15 cellular contexts compared by ENCODE assay signal in genomic region chr1:48667782-48668181, GRCh38.
DNase-seq lines count a peak whose midpoint lies in the region; ATAC-seq and TF ChIP-seq lines count a peak whose summit lies in the region.
"Had no signal": no experiment of that assay in that cellular context is flagged by ENCODE, and none has a peak within 500 bp of the region (broad histone marks: within the 10 kb centered on the region; RNA-seq: fewer than 3 reads in every experiment).

No MANE protein-coding gene starts in this region.

- H4K20me1 ChIP-seq in BLaER1 treated with 17β-estradiol and CSF1 and Interleukin-3, amounts not matched to agents 10 nM and 100 nM: no peaks in the 10 kb centered on the region
- no peaks in the 10 kb centered on the region for H4K20me1 ChIP-seq in H9 (ENCODE audit: control insufficient read depth, insufficient read depth, insufficient read length)

- in situ Hi-C loops in brain microvascular endothelial cell (cut with HindIII; ENCODE audit: low pct_ligation_motif_present, low sequenced_read_pairs): no loop called here

- H3K27ac ChIP-seq in BLaER1 treated with 17β-estradiol and CSF1 and Interleukin-3, amounts not matched to agents 10 nM and 100 nM: no peak overlapping the region
- H3K27ac ChIP-seq in H9 (ENCODE audit: insufficient read length, low read depth, low read length) (no peak overlapping the region), angular gyrus (ENCODE audit: low read depth, low read length) (peak overlapping the region; percentile 64), brain microvascular endothelial cell (no peak overlapping the region)

- no peaks in the 10 kb centered on the region for H3K79me1 ChIP-seq in H9 (ENCODE audit: insufficient read depth, low read depth, low read length, poor library complexity, severe bottlenecking)

- no CpG with 5 or more reads among the region's 1 CpG for WGBS in H9 (ENCODE audit: extremely low coverage, insufficient read length, low lambda C conversion rate)

- H3K23me2 ChIP-seq in H9 (ENCODE audit: insufficient read length, low read depth, low read length, poor library complexity, severe bottlenecking): no peaks in the 10 kb centered on the region

- H3K4me1 Mint-ChIP-seq in H9: peaks cover 21 to 28% of the 10 kb centered on the region in 2 experiments
- H3K4me1 Mint-ChIP-seq: CD8-positive, alpha-beta memory T cell had no signal

- TF ChIP-seq CTCF in H9 (conservative IDR thresholded peaks at IDR 0.05) (no peak), brain microvascular endothelial cell (IDR thresholded peaks at IDR 0.05; ENCODE audit: low read depth, low read length, missing control alignments) (no peak)

- no peak overlapping the region for H3K14ac ChIP-seq in H9 (ENCODE audit: insufficient read depth, low read length)

- peak overlapping the region in 1 of 2 experiments; percentile 2; a peak in 1 of 5 replicates for H3K4me3 Mint-ChIP-seq in H9
- H3K4me3 Mint-ChIP-seq: CD14-positive monocyte; CD4-positive, alpha-beta T cell; CD8-positive, alpha-beta memory T cell had no signal

- H3T11ph ChIP-seq in H9 (ENCODE audit: low read length): no peak overlapping the region

- no peak for DNase-seq in H9
- DNase-seq in brain microvascular endothelial cell: no peak
- DNase-seq in stimulated activated CD4-positive, alpha-beta T cell treated with anti-CD3 and anti-CD28 coated beads, Interleukin-12 subunit alpha, Interleukin-12 subunit beta, amount 100 ng/mL, for 4 hours: no peak
- DNase-seq: CD4-positive, alpha-beta T cell; CD8-positive, alpha-beta memory T cell; DMS53; DMS79 treated with DMSO at 0.1 percent for 48 hours; GF-D8; GOT3; H7 had no signal

- H2BK12ac ChIP-seq in H9 (ENCODE audit: insufficient read length, low read depth, low read length): no peak overlapping the region

- H4K5ac ChIP-seq in H9 (ENCODE audit: insufficient read length, low read depth, low read length): no peak overlapping the region

- H2BK5ac ChIP-seq in H9 (ENCODE audit: insufficient read length, low read length): no peak overlapping the region

- no peaks in the 10 kb centered on the region; the same call in none of the 2 replicates for H3K27me3 Mint-ChIP-seq in H9 (ENCODE audit: low read depth)

- peak overlapping the region; percentile 70 for H3K18ac ChIP-seq in H9 (ENCODE audit: insufficient read length, low read depth, low read length)

- H3K56ac ChIP-seq in H9 (ENCODE audit: insufficient read length, low read depth, low read length): no peak overlapping the region

- H3K27me3 ChIP-seq in BLaER1 treated with 17β-estradiol and CSF1 and Interleukin-3, amounts not matched to agents 10 nM and 100 nM: no peaks in the 10 kb centered on the region
- H3K27me3 ChIP-seq in H9 (ENCODE audit: insufficient read depth, low read length) (no peaks in the 10 kb centered on the region), brain microvascular endothelial cell (replicated peaks) (no peaks in the 10 kb centered on the region)

- no peak overlapping the region for H4K8ac ChIP-seq in H9 (replicated peaks; ENCODE audit: insufficient read length, low read depth, low read length)

- no peaks in the 10 kb centered on the region for H3K79me2 ChIP-seq in H9 (ENCODE audit: insufficient read depth, low read length)

- H2AFZ ChIP-seq in H9 (ENCODE audit: low read length): no peak overlapping the region

- no peak overlapping the region for H3K4me3 ChIP-seq in BLaER1 treated with 17β-estradiol and CSF1 and Interleukin-3, amounts not matched to agents 10 nM and 100 nM
- H3K4me3 ChIP-seq in brain microvascular endothelial cell (ENCODE audit: low read depth, low read length): no peak overlapping the region

- H3K23ac ChIP-seq in H9 (ENCODE audit: insufficient read length, low read depth, low read length): no peak overlapping the region

- no peak overlapping the region for H4K91ac ChIP-seq in H9 (ENCODE audit: insufficient read length, low read depth, low read length)

- H3K4ac ChIP-seq in H9 (ENCODE audit: low read depth, low read length): no peak overlapping the region

- H3K9me3 ChIP-seq in BLaER1 treated with 17β-estradiol and CSF1 and Interleukin-3, amounts not matched to agents 10 nM and 100 nM (replicated peaks in 1 of 11): no peaks in the 10 kb centered on the region; a peak in 1 of 22 replicates
- no peaks in the 10 kb centered on the region for H3K9me3 ChIP-seq in H9 (ENCODE audit: control insufficient read depth, low read depth, low read length)

- peaks cover 23 to 42% (median 29%) of the 10 kb centered on the region in 10 experiments for H3K4me1 ChIP-seq in BLaER1 treated with 17β-estradiol and CSF1 and Interleukin-3, amounts not matched to agents 10 nM and 100 nM
- H3K4me1 ChIP-seq in H9 (ENCODE audit: insufficient read depth, low read length): peaks cover 6% of the 10 kb centered on the region; the same call in 1 of the 2 replicates

- H3K36me3 Mint-ChIP-seq in H9 (ENCODE audit: insufficient read depth in 1 of 3, low read depth in 3 of 3): peaks cover 0 to 3% (median 2%) of the 10 kb centered on the region in 3 experiments; a peak in 1 of 7 replicates
- H3K36me3 Mint-ChIP-seq: CD14-positive monocyte; CD8-positive, alpha-beta memory T cell had no signal

- no peak overlapping the region for H2BK20ac ChIP-seq in H9 (ENCODE audit: low read depth, low read length, poor library complexity, severe bottlenecking)

- peak overlapping the region in 8 of 11 experiments; percentile 17 to 40 (median 30); a peak in 9 of 22 replicates for H3K4me2 ChIP-seq in BLaER1 treated with 17β-estradiol and CSF1 and Interleukin-3, amounts not matched to agents 10 nM and 100 nM
- H3K4me2 ChIP-seq in H9 (ENCODE audit: insufficient read depth, insufficient read length, low read length): no peak overlapping the region

- H2BK120ac ChIP-seq in H9 (ENCODE audit: low read depth, low read length, poor library complexity, severe bottlenecking): no peak overlapping the region

- H3K9ac ChIP-seq in BLaER1 treated with 17β-estradiol and CSF1 and Interleukin-3, amounts not matched to agents 10 nM and 100 nM: no peak overlapping the region
- no peak overlapping the region for H3K9ac ChIP-seq in H9 (ENCODE audit: extremely low read depth, insufficient read length, low read length)

- no peak overlapping the region for H2AK5ac ChIP-seq in H9 (ENCODE audit: insufficient read length, low read length)

- no peak for ATAC-seq in HG03159 (IDR thresholded peaks at IDR 0.05; ENCODE audit: unreplicated experiment)
- ATAC-seq: HCT116 had no signal

- no peak overlapping the region for H2BK15ac ChIP-seq in H9 (ENCODE audit: low read depth, low read length)

- peaks cover 0 to 3% of the 10 kb centered on the region in 2 experiments; a peak in 1 of 5 replicates for H3K9me3 Mint-ChIP-seq in H9
- H3K9me3 Mint-ChIP-seq: CD4-positive, alpha-beta T cell had no signal

- no peaks in the 10 kb centered on the region for H3K36me3 ChIP-seq in BLaER1 treated with 17β-estradiol and CSF1 and Interleukin-3, amounts not matched to agents 10 nM and 100 nM
- no peaks in the 10 kb centered on the region for H3K36me3 ChIP-seq in brain microvascular endothelial cell (replicated peaks)

- H3K27ac Mint-ChIP-seq in H9: peak overlapping the region in 2 of 3 experiments; percentile 8 to 86; a peak in 3 of 7 replicates
- H3K27ac Mint-ChIP-seq: CD4-positive, alpha-beta T cell; CD8-positive, alpha-beta memory T cell had no signal
